In genomic region chr6:126880926-126881325, GRCh38 we compare ENCODE assay signal across 16 cellular contexts.
"Had no signal": no experiment of that assay in that cellular context is flagged by ENCODE, and none has a peak within 500 bp of the region (broad histone marks: within the 10 kb centered on the region; RNA-seq: fewer than 3 reads in every experiment).

No MANE protein-coding gene starts in this region.

- H3K4me3 Mint-ChIP-seq: activated T-helper 17 cell treated with anti-CD3 and anti-CD28 coated beads, Interleukin-2, amount 50 U/mL, for 72 hours; endodermal cell; naive thymus-derived CD8-positive, alpha-beta T cell; stimulated activated memory B cell treated with anti-CD40 and anti-IgM and Interleukin-4, amounts not matched to agents 10 μg/mL and 1 μg/mL and 100 μg/mL, for 72 hours; T-helper 2 cell treated with Interferon-gamma antibody and Interleukin-4, amounts not matched to agents 5 μg/mL and 100 μg/mL, for 36 hours had no signal

- H3K27ac Mint-ChIP-seq: activated T-helper 17 cell treated with anti-CD3 and anti-CD28 coated beads, Interleukin-2, amount 50 U/mL, for 72 hours; endodermal cell; naive thymus-derived CD8-positive, alpha-beta T cell; stimulated activated memory B cell treated with anti-CD40 and anti-IgM and Interleukin-4, amounts not matched to agents 10 μg/mL and 1 μg/mL and 100 μg/mL, for 72 hours; T-helper 2 cell treated with Interferon-gamma antibody and Interleukin-4, amounts not matched to agents 5 μg/mL and 100 μg/mL, for 36 hours had no signal

- ATAC-seq: activated T-helper 17 cell treated with anti-CD3 and anti-CD28 coated beads, Interleukin-2, amount 50 U/mL, for 72 hours; gastroesophageal sphincter; heart right ventricle; left colon; mucosa of descending colon; naive thymus-derived CD8-positive, alpha-beta T cell; stimulated activated memory B cell treated with anti-CD40 and anti-IgM and Interleukin-4, amounts not matched to agents 10 μg/mL and 1 μg/mL and 100 μg/mL, for 72 hours had no signal

- H3K4me1 Mint-ChIP-seq: activated T-helper 17 cell treated with anti-CD3 and anti-CD28 coated beads, Interleukin-2, amount 50 U/mL, for 72 hours; naive thymus-derived CD8-positive, alpha-beta T cell; stimulated activated memory B cell treated with anti-CD40 and anti-IgM and Interleukin-4, amounts not matched to agents 10 μg/mL and 1 μg/mL and 100 μg/mL, for 72 hours had no signal

- DNase-seq: activated CD4-positive, alpha-beta T cell treated with anti-CD3 and anti-CD28 coated beads, Interleukin-2, amount 50 U/mL, for 1 hour; activated CD4-positive, CD25-positive, alpha-beta regulatory T cell; activated naive CD4-positive, alpha-beta T cell treated with Interleukin-2 at 50 U/mL for 16 hours; dermis blood vessel endothelial cell; endodermal cell; erythroblast; heart right ventricle; left colon; mammary epithelial cell; mucosa of descending colon; naive thymus-derived CD8-positive, alpha-beta T cell; stimulated activated CD4-positive, alpha-beta T cell treated with anti-CD3 and anti-CD28 coated beads, Interleukin-2, amount 100 ng/mL, for 48 hours had no signal

- H3K9me3 Mint-ChIP-seq: activated T-helper 17 cell treated with anti-CD3 and anti-CD28 coated beads, Interleukin-2, amount 50 U/mL, for 72 hours; stimulated activated memory B cell treated with anti-CD40 and anti-IgM and Interleukin-4, amounts not matched to agents 10 μg/mL and 1 μg/mL and 100 μg/mL, for 72 hours; T-helper 2 cell treated with Interferon-gamma antibody and Interleukin-4, amounts not matched to agents 5 μg/mL and 100 μg/mL, for 36 hours had no signal

- H3K27me3 Mint-ChIP-seq: activated T-helper 17 cell treated with anti-CD3 and anti-CD28 coated beads, Interleukin-2, amount 50 U/mL, for 72 hours; stimulated activated memory B cell treated with anti-CD40 and anti-IgM and Interleukin-4, amounts not matched to agents 10 μg/mL and 1 μg/mL and 100 μg/mL, for 72 hours had no signal

- H3K36me3 Mint-ChIP-seq: naive thymus-derived CD8-positive, alpha-beta T cell; stimulated activated memory B cell treated with anti-CD40 and anti-IgM and Interleukin-4, amounts not matched to agents 10 μg/mL and 1 μg/mL and 100 μg/mL, for 72 hours had no signal
